Comparison of ENCODE assay signal across 18 cellular contexts in the genomic region with DNA sequence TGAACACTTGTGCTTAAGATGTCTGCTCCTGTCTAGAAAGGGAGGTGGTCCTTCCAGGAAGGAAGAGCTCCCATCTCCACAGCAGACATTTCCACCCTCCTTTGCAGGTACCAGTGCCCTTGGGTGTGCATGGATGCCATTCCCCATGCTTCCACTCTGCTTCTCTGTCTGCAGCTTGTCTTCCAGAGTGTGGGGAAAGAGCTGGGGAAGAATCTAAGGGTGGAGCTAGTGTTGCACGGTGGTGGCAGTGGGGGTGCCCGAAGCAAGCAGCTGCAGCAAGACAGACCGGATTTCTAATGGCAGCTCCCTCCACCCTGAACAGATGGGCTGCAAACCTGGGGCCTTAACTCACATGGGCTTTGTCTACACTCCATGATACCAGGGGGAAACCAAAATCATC. TPM values are rescaled to one million over a fixed set of nuclear protein-coding genes. Genes with fewer than 3 reads are reported as not detected.
"Had no signal": no experiment of that assay in that cellular context is flagged by ENCODE, and none has a peak within 500 bp of the region (broad histone marks: within the 10 kb centered on the region; RNA-seq: fewer than 3 reads in every experiment).

No MANE protein-coding gene starts in this region.

- H3K4me3 Mint-ChIP-seq: activated CD4-positive, alpha-beta memory T cell treated with anti-CD3 and anti-CD28 coated beads, Interleukin-2, amount 10 ng/mL, durations not matched to agents 7 days and 5 days; nephron progenitor cell had no signal

- H3K27ac Mint-ChIP-seq: activated CD4-positive, alpha-beta memory T cell treated with anti-CD3 and anti-CD28 coated beads, Interleukin-2, amount 10 ng/mL, durations not matched to agents 7 days and 5 days; nephron progenitor cell had no signal

- DNase-seq: activated CD4-positive, alpha-beta memory T cell treated with anti-CD3 and anti-CD28 coated beads, Interleukin-2, amount 10 ng/mL, durations not matched to agents 7 days and 5 days; activated CD8-positive, alpha-beta memory T cell treated with anti-CD3 and anti-CD28 coated beads, Interleukin-2, amount 50 U/mL, for 4 hours; aorta; esophagus squamous epithelium; foreskin fibroblast; glutamatergic neuron; nephron progenitor cell; sigmoid colon; stimulated activated CD4-positive, alpha-beta T cell treated with anti-CD3 and anti-CD28 coated beads, Interleukin-12 subunit alpha, Interleukin-12 subunit beta, amount 100 ng/mL, for 4 hours; stimulated activated naive CD4-positive, alpha-beta T cell treated with Interleukin-2 at 50 U/mL for 16 hours had no signal

- H3K9me3 ChIP-seq: breast epithelium, esophagus squamous epithelium, sigmoid colon, suprapubic skin had no signal

- ATAC-seq: left lobe of liver had no signal

- H3K27ac ChIP-seq: breast epithelium, esophagus squamous epithelium, sigmoid colon, suprapubic skin had no signal

- H3K4me3 ChIP-seq: breast epithelium, esophagus squamous epithelium, sigmoid colon, suprapubic skin had no signal

- H3K36me3 ChIP-seq: breast epithelium, esophagus squamous epithelium, sigmoid colon, suprapubic skin had no signal

- H3K4me1 ChIP-seq: breast epithelium had no signal

- FAIRE-seq: islet of Langerhans had no signal

- H3K9me3 Mint-ChIP-seq: activated CD4-positive, alpha-beta memory T cell treated with anti-CD3 and anti-CD28 coated beads, Interleukin-2, amount 10 ng/mL, durations not matched to agents 7 days and 5 days; nephron progenitor cell had no signal

RNA-seq across cellular contexts. Expression of gene HOXB13, which starts 22.6 kb away (rescaled TPM):
- total RNA-seq: activated CD4-positive, alpha-beta memory T cell treated with anti-CD3 and anti-CD28 coated beads, Interleukin-2, amount 10 ng/mL, durations not matched to agents 7 days and 5 days; aorta; esophagus squamous epithelium; omental fat pad; pulmonary artery endothelial cell; suprapubic skin; T-helper 2 cell treated with Interferon-gamma antibody and Interleukin-4, amounts not matched to agents 100 ng/mL and 5 ng/mL, for 36 hours; ureter had no signal

RNA-seq across cellular contexts. Expression of gene PRAC2, which starts 28.2 kb away (rescaled TPM):
- total RNA-seq: activated CD4-positive, alpha-beta memory T cell treated with anti-CD3 and anti-CD28 coated beads, Interleukin-2, amount 10 ng/mL, durations not matched to agents 7 days and 5 days; aorta; breast epithelium; esophagus squamous epithelium; left lobe of liver; omental fat pad; pulmonary artery endothelial cell; suprapubic skin; T-helper 2 cell treated with Interferon-gamma antibody and Interleukin-4, amounts not matched to agents 100 ng/mL and 5 ng/mL, for 36 hours; ureter had no signal
- polyA plus RNA-seq: aorta had no signal

RNA-seq across cellular contexts. Expression of gene PRAC1, which starts 28.9 kb away (rescaled TPM):
- total RNA-seq: activated CD4-positive, alpha-beta memory T cell treated with anti-CD3 and anti-CD28 coated beads, Interleukin-2, amount 10 ng/mL, durations not matched to agents 7 days and 5 days; aorta; breast epithelium; esophagus squamous epithelium; left lobe of liver; omental fat pad; pulmonary artery endothelial cell; suprapubic skin; T-helper 2 cell treated with Interferon-gamma antibody and Interleukin-4, amounts not matched to agents 100 ng/mL and 5 ng/mL, for 36 hours; ureter had no signal
